ENCODE assay signal across 1 cellular context in the genomic region with DNA sequence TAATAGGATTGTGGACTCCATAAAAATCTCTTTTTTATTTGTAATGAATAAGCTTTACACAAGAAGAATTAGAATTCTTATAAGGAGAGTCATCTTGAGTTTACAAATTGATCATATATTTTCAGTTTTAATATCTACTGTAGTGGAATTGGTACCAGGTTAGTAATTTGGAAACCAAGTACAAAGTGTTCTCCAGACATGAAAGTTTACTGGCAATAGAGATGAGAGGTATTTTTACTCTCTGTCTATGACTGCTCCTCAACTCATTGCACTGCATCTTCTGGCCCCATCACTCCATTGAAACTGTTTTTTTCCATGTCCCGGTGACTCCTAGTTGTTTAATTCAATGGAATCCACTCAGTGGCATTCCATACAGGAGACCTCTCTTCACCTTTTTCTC.
TF ChIP-seq lines count a peak whose summit lies in the region.

No MANE protein-coding gene starts in this region.

TF ChIP-seq in IMR-90, 13 proteins besides CTCF, POLR2A, EP300 and RAD21 (continued from another document):
- TF ChIP-seq, protein P1, sequence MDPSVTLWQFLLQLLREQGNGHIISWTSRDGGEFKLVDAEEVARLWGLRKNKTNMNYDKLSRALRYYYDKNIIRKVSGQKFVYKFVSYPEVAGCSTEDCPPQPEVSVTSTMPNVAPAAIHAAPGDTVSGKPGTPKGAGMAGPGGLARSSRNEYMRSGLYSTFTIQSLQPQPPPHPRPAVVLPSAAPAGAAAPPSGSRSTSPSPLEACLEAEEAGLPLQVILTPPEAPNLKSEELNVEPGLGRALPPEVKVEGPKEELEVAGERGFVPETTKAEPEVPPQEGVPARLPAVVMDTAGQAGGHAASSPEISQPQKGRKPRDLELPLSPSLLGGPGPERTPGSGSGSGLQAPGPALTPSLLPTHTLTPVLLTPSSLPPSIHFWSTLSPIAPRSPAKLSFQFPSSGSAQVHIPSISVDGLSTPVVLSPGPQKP (IDR thresholded peaks at IDR 0.05; ENCODE audit: borderline replicate concordance, low read depth, low read length), result no peak
- TF ChIP-seq MXI1 (IDR thresholded peaks at IDR 0.05; ENCODE audit: borderline replicate concordance, low read depth, low read length) (no peak), MAZ (IDR thresholded peaks at IDR 0.05; ENCODE audit: borderline replicate concordance, low read depth, low read length) (no peak), NFE2L2 (IDR thresholded peaks at IDR 0.05; ENCODE audit: low read depth, low read length) (no peak), CHD1 (IDR thresholded peaks at IDR 0.05; ENCODE audit: low read depth, low read length) (no peak)
